In the genomic region with DNA sequence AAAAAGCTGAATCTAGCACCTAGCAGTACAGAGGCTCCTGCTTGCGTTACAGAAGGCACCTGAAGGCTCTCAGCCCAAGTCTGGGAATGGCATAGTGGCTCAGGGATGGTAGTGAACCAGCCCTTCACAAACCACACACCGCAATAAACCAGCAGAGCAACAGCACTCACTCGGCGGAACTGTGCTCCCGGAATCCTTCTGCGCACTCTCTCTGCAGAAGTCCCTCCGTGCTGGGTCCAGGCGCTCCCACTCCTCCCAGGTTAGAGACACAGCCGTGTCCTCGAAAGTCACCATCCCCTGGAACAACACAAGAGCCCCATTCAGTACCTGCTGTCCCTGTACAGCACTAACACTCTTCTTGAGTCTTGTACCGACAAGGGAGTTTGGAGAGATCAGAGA, we compare ENCODE assay signal across 8 cellular contexts. TPM values are rescaled to one million over a fixed set of nuclear protein-coding genes. Genes with fewer than 3 reads are reported as not detected.
DNase-seq lines count a peak whose midpoint lies in the region; ATAC-seq lines count a peak whose summit lies in the region.

No MANE protein-coding gene starts in this region.

- peak overlapping the region; percentile 90 to 100 (median 99) for H3K4me2 ChIP-seq in BLaER1 treated with 17β-estradiol and CSF1 and Interleukin-3, amounts not matched to agents 10 nM and 100 nM

- no peaks in the 10 kb centered on the region for H3K27me3 Mint-ChIP-seq in central memory CD8-positive, alpha-beta T cell
- no peaks in the 10 kb centered on the region for H3K27me3 Mint-ChIP-seq in naive B cell

- peak overlapping the region; percentile 89 to 100 (median 92) for H3K4me3 ChIP-seq in BLaER1 treated with 17β-estradiol and CSF1 and Interleukin-3, amounts not matched to agents 10 nM and 100 nM
- peak overlapping the region; percentile 76 for H3K4me3 ChIP-seq in MG63

- peaks cover 33 to 40% (median 33%) of the 10 kb centered on the region in 11 experiments for H3K9me3 ChIP-seq in BLaER1 treated with 17β-estradiol and CSF1 and Interleukin-3, amounts not matched to agents 10 nM and 100 nM (replicated peaks in 1 of 11)
- H3K9me3 ChIP-seq in MG63: peaks cover 4% of the 10 kb centered on the region

- peaks cover 2% of the 10 kb centered on the region for H3K9me3 Mint-ChIP-seq in central memory CD8-positive, alpha-beta T cell
- peaks cover 0 to 16% (median 9%) of the 10 kb centered on the region in 7 donors for H3K9me3 Mint-ChIP-seq in naive B cell

- peaks cover 50% of the 10 kb centered on the region for H3K36me3 Mint-ChIP-seq in central memory CD8-positive, alpha-beta T cell (ENCODE audit: insufficient read depth)
- H3K36me3 Mint-ChIP-seq in naive B cell: peaks cover 15 to 27% of the 10 kb centered on the region in 2 donors

- H3K36me3 ChIP-seq in BLaER1 treated with 17β-estradiol and CSF1 and Interleukin-3, amounts not matched to agents 10 nM and 100 nM: peaks cover 50 to 53% (median 52%) of the 10 kb centered on the region in 11 experiments
- H3K36me3 ChIP-seq in MG63: peaks cover 28% of the 10 kb centered on the region

- H3K27me3 ChIP-seq in BLaER1 treated with 17β-estradiol and CSF1 and Interleukin-3, amounts not matched to agents 10 nM and 100 nM: no peaks in the 10 kb centered on the region
- H3K27me3 ChIP-seq in MG63: no peaks in the 10 kb centered on the region

- peak overlapping the region; percentile 84 to 94 (median 91) for H3K9ac ChIP-seq in BLaER1 treated with 17β-estradiol and CSF1 and Interleukin-3, amounts not matched to agents 10 nM and 100 nM

- H4K20me1 ChIP-seq in BLaER1 treated with 17β-estradiol and CSF1 and Interleukin-3, amounts not matched to agents 10 nM and 100 nM: peaks cover 16 to 38% (median 29%) of the 10 kb centered on the region in 11 experiments; a peak in 21 of 22 replicates

- ATAC-seq in central memory CD8-positive, alpha-beta T cell (replicated peaks; ENCODE audit: extremely low read depth, poor library complexity, severe bottlenecking): no peak
- ATAC-seq in naive B cell (ENCODE audit: low read depth in 2 of 2): no peak
- no peak for ATAC-seq in HG02840 (IDR thresholded peaks at IDR 0.05; ENCODE audit: low FRiP score, unreplicated experiment)
- ATAC-seq in HG03108 (IDR thresholded peaks at IDR 0.05; ENCODE audit: unreplicated experiment): no peak

- no peak for DNase-seq in MG63
- no peak for DNase-seq in central memory CD8-positive, alpha-beta T cell (ENCODE audit: low spot score in 2 of 2)
- no peak for DNase-seq in naive B cell
- DNase-seq in amniotic stem cell (lab: John Stamatoyannopoulos, UW): no peak
- DNase-seq in NCI-H446 treated with DMSO at 0.1 percent for 48 hours (lab: John Stamatoyannopoulos, UW): no peak

- peak overlapping the region; percentile 98 for H3K27ac Mint-ChIP-seq in central memory CD8-positive, alpha-beta T cell (ENCODE audit: low read depth)
- peak overlapping the region; percentile 11 to 100 (median 99) for H3K27ac Mint-ChIP-seq in naive B cell

- H3K4me1 ChIP-seq in BLaER1 treated with 17β-estradiol and CSF1 and Interleukin-3, amounts not matched to agents 10 nM and 100 nM: peaks cover 21 to 27% (median 24%) of the 10 kb centered on the region in 10 experiments

- peak overlapping the region; percentile 97 for H3K4me3 Mint-ChIP-seq in central memory CD8-positive, alpha-beta T cell
- peak overlapping the region; percentile 95 to 100 (median 99) for H3K4me3 Mint-ChIP-seq in naive B cell

- H3K4me1 Mint-ChIP-seq in central memory CD8-positive, alpha-beta T cell: peaks cover 30% of the 10 kb centered on the region
- peaks cover 16 to 44% (median 27%) of the 10 kb centered on the region in 3 donors for H3K4me1 Mint-ChIP-seq in naive B cell

- H3K27ac ChIP-seq in BLaER1 treated with 17β-estradiol and CSF1 and Interleukin-3, amounts not matched to agents 10 nM and 100 nM: peak overlapping the region in 8 of 11 experiments; percentile 7 to 94 (median 92); a peak in 12 of 22 replicates

RNA-seq across cellular contexts. Expression of a gene that starts 1.5 kb away (rescaled TPM):
- 10.4 and 13.3 TPM in 2 replicates for total RNA-seq in MG63 (2014; rRNA removed; shearing (Covaris generic); ENCODE audit: low replicate concordance)
- polyA plus RNA-seq in naive B cell (ENCODE audit: low read depth in 6 of 6): 10 to 100 TPM; 47.3 to 71.6 (median 64.5) TPM

RNA-seq across cellular contexts. Expression of a gene that starts 5.9 kb away (rescaled TPM):
- total RNA-seq in MG63 (2014; rRNA removed; shearing (Covaris generic); ENCODE audit: low replicate concordance): 4.4 and 9.4 TPM in 2 replicates
- 1 to 10 TPM; 2.8 to 8.1 (median 4.2) TPM for polyA plus RNA-seq in naive B cell (ENCODE audit: low read depth in 6 of 6)

RNA-seq across cellular contexts. Expression of a gene that starts 25.9 kb away (rescaled TPM):
- 4.2 and 5.0 TPM in 2 replicates for total RNA-seq in MG63 (2014; rRNA removed; shearing (Covaris generic); ENCODE audit: low replicate concordance)
- polyA plus RNA-seq in naive B cell (ENCODE audit: low read depth in 6 of 6): 1 to 10 TPM; 6.3 to 9.4 (median 7.0) TPM

RNA-seq across cellular contexts. Expression of a gene that starts 32.6 kb away (rescaled TPM):
- total RNA-seq in MG63 (2014; rRNA removed; shearing (Covaris generic); ENCODE audit: low replicate concordance): 1,206 and 1,207 TPM in 2 replicates
- 100 to 1,000 TPM; 341 to 412 (median 366) TPM for polyA plus RNA-seq in naive B cell (ENCODE audit: low read depth in 6 of 6)

RNA-seq across cellular contexts. Expression of a gene that starts 53.4 kb away (rescaled TPM):
- total RNA-seq in MG63 (2014; rRNA removed; shearing (Covaris generic); ENCODE audit: low replicate concordance): 0.72 and 5.1 TPM in 2 replicates
- 1 to 10 TPM; 3.5 to 6.4 (median 5.3) TPM for polyA plus RNA-seq in naive B cell (ENCODE audit: low read depth in 6 of 6)
